Comparison of ENCODE assay signal across 6 cellular contexts in genomic region chr1:22781483-22781882, GRCh38.
"Had no signal": no experiment of that assay in that cellular context is flagged by ENCODE, and none has a peak within 500 bp of the region (broad histone marks: within the 10 kb centered on the region; RNA-seq: fewer than 3 reads in every experiment).

No MANE protein-coding gene starts in this region.

- H3K27ac ChIP-seq: HL-60 had no signal

- H3K4me3 Mint-ChIP-seq: GM23338, H9 had no signal

- H3K4me3 ChIP-seq: GM23338 had no signal

- H2AFZ ChIP-seq: GM23338 had no signal

- FAIRE-seq: H1 had no signal

- H3K27ac Mint-ChIP-seq: GM23338 had no signal

- DNase-seq: HCEC 1CT, IMR-90 had no signal

- H3K4me2 ChIP-seq: GM23338 had no signal

- H3K9me3 Mint-ChIP-seq: GM23338, H9 had no signal
